Comparison of ENCODE assay signal across 8 cellular contexts in the genomic region with DNA sequence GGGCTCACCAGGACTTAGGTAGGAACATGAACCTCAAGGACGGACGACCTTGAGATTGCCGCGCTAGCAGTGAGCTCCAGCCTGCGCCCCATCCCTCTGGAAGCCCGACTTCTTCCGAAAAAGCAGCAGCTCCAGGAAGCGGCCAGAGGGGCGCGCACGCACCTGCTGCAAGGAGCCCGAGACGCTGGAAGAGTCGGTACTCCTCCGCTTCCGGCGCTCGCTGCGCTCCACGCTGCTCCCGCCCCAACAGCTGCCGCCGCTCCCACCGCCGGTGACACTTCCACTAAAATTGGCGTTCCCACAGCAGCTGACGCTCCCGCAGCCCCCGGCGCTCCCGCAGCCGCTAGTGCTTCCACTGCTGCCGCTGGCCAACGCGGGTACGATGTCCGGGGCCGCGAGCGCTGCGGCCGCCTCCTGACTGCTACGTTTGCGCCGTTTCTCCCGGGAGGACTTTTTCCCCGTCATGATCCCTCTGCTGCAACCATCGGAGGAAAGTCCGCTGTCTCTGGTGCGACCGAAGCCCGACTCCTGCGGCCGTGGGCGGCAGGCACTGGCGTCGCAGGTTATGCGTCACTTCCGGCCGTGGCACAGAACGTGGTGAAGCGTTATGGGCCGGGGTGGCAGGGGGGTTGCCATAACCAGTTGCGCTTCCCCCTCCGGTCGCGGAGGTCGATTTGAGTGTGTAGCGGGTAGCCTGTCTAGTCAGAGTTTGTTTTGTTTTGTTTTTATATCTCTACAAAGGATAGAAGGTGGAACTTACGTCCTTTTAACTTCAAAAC. TPM values are rescaled to one million over a fixed set of nuclear protein-coding genes. Genes with fewer than 3 reads are reported as not detected.
DNase-seq lines count a peak whose midpoint lies in the region; ATAC-seq lines count a peak whose summit lies in the region.

Gene CAAP1 (minus strand): TSS at position 552 of the 779 bp plus-strand sequence. CDS start 87 bp downstream, at position 465.

- no peaks in the 10 kb centered on the region for H3K36me3 ChIP-seq in CD4-positive, alpha-beta memory T cell (ENCODE audit: insufficient read depth, low read length)

- peaks cover 34% of the 10 kb centered on the region for H3K4me1 ChIP-seq in CD4-positive, alpha-beta memory T cell (ENCODE audit: insufficient read depth, low read length)

- peaks cover 0 to 6% (median 4%) of the 10 kb centered on the region in 8 donors for H3K9me3 Mint-ChIP-seq in CD4-positive, alpha-beta memory T cell

- H3K4me3 ChIP-seq in CD4-positive, alpha-beta memory T cell (ENCODE audit: low read length in 2 of 2): peak within 1 kb of the TSS; percentile 78 to 93

- no peaks in the 10 kb centered on the region for H3K27me3 Mint-ChIP-seq in CD4-positive, alpha-beta memory T cell

- peaks cover 3 to 14% of the 10 kb centered on the region in 2 donors for H3K36me3 Mint-ChIP-seq in CD4-positive, alpha-beta memory T cell

- CTCF ChIA-PET in CD4-positive, alpha-beta memory T cell (lab: Charles Lee; ENCODE audit: partially characterized antibody): interaction anchor here (1.0 to 2.7 kb wide), 5 partner anchors 10 to 82 kb away, joined by 3 to 14 read pairs (median 5); partner anchors contain the start of gene PLAA

- ATAC-seq in GM19438 (IDR thresholded peaks at IDR 0.05; ENCODE audit: low read depth, unreplicated experiment) (peak; percentile 91), HG03575 (IDR thresholded peaks at IDR 0.05; ENCODE audit: extremely low read depth, insufficient number of reproducible peaks, low FRiP score, unreplicated experiment) (peak; percentile 77)

- intact Hi-C loops in CD4-positive, alpha-beta memory T cell (cut with micrococcal nuclease): loop anchor here (1.0 kb wide), 3 partner anchors 55 to 681 kb away; partner anchors contain the start of genes C9orf72, IFT74 and PLAA

- H3K27me3 ChIP-seq in CD4-positive, alpha-beta memory T cell (ENCODE audit: insufficient read depth, low read length): no peaks in the 10 kb centered on the region

- H3K27ac ChIP-seq in CD4-positive, alpha-beta memory T cell (ENCODE audit: low read depth, low read length): peak within 1 kb of the TSS; percentile 91

- H3K4me3 Mint-ChIP-seq in CD4-positive, alpha-beta memory T cell: peak within 1 kb of the TSS; percentile 97 to 100 (median 100)

- peaks cover 24 to 57% (median 41%) of the 10 kb centered on the region in 4 donors for H3K4me1 Mint-ChIP-seq in CD4-positive, alpha-beta memory T cell

- DNase-seq in CD4-positive, alpha-beta memory T cell: peak; percentile 88 to 94 (median 89)
- DNase-seq in NCI-H82 (lab: John Stamatoyannopoulos, UW): peak; percentile 95
- DNase-seq in activated CD8-positive, alpha-beta memory T cell treated with anti-CD3 and anti-CD28 coated beads for 1 hour (ENCODE audit: extremely low read depth in 1 of 2, low read depth in 1 of 2): peak; percentile 83 to 89
- peak; percentile 82 for DNase-seq in effector CD8-positive, alpha-beta T cell (lab: John Stamatoyannopoulos, UW)
- DNase-seq in lung microvascular endothelial cell (ENCODE audit: low read depth in 2 of 2): peak; percentile 95 to 97
- peak; percentile 87 to 92 (median 90) for DNase-seq in stimulated activated CD4-positive, alpha-beta T cell treated with anti-CD3 and anti-CD28 coated beads, TNF-alpha, amount 100 ng/mL, for 48 hours (ENCODE audit: low read depth in 3 of 3)

- H3K27ac Mint-ChIP-seq in CD4-positive, alpha-beta memory T cell: peak within 1 kb of the TSS; percentile 91 to 100 (median 100)

- no peaks in the 10 kb centered on the region for H3K9me3 ChIP-seq in CD4-positive, alpha-beta memory T cell (ENCODE audit: control insufficient read depth in 1 of 2, low read length in 2 of 2)

- POLR2A ChIA-PET in CD4-positive, alpha-beta memory T cell (lab: Charles Lee; ENCODE audit: partially characterized antibody): interaction anchor here (1.2 to 4.1 kb wide), 5 partner anchors 11 to 63 kb away, joined by 3 to 41 read pairs (median 4); partner anchors contain the start of genes IFT74 and PLAA

RNA-seq across cellular contexts. Expression of gene CAAP1, which starts in this region (rescaled TPM):
- total RNA-seq in CD4-positive, alpha-beta memory T cell: 10 to 100 TPM; 20.0 to 21.5 TPM
- polyA plus RNA-seq in CD4-positive, alpha-beta memory T cell: 10 to 100 TPM; 18.6 to 25.3 TPM
- 10.5 and 15.3 TPM in 2 replicates for total RNA-seq in lung microvascular endothelial cell

Comparison
In these comparisons a context has a peak if more than half of its experiments do, and no peak if none do; other contexts are left out.
1. Peak in every context shown above with its lines: DNase-seq, ATAC-seq, H3K4me3 ChIP-seq and H3K27ac ChIP-seq.